ENCODE assay signal across 8 cellular contexts in genomic region chr14:22872833-22873520, GRCh38.
DNase-seq lines count a peak whose midpoint lies in the region; ATAC-seq and TF ChIP-seq lines count a peak whose summit lies in the region.

No MANE protein-coding gene starts in this region.

- no peaks in the 10 kb centered on the region for H3K9me3 ChIP-seq in SU-DHL-6 (ENCODE audit: insufficient read depth, low read length)

- H3K9ac ChIP-seq in SU-DHL-6 (ENCODE audit: low read length) = peak overlapping the region; percentile 76

- no peak overlapping the region for H2AFZ ChIP-seq in SU-DHL-6 (ENCODE audit: low read depth, low read length, severe bottlenecking)

- no peaks in the 10 kb centered on the region for H3K27me3 ChIP-seq in SU-DHL-6 (ENCODE audit: low read length)

- no peaks in the 10 kb centered on the region for H3K9me2 ChIP-seq in SU-DHL-6 (replicated peaks; ENCODE audit: insufficient read depth, low read length)

- no peaks in the 10 kb centered on the region for H4K20me1 ChIP-seq in SU-DHL-6 (ENCODE audit: low read depth, low read length)

- no peaks in the 10 kb centered on the region for H3K36me3 ChIP-seq in SU-DHL-6 (ENCODE audit: low read length)

- peaks cover 12% of the 10 kb centered on the region for H3F3A ChIP-seq in SU-DHL-6 (ENCODE audit: insufficient read depth)

- H3K4me2 ChIP-seq in SU-DHL-6 (ENCODE audit: low read depth, low read length, poor library complexity, severe bottlenecking) = peak overlapping the region; percentile 75

- no peak for TF ChIP-seq CTCF in SU-DHL-6 (IDR thresholded peaks at IDR 0.05; ENCODE audit: insufficient read depth, low read length, poor library complexity, severe bottlenecking)
- no peak for TF ChIP-seq CTCF in fibroblast of mammary gland (conservative IDR thresholded peaks at IDR 0.05; ENCODE audit: control insufficient read depth, insufficient read depth, low read depth, low read length)
- no peak for TF ChIP-seq CTCF in retinal pigment epithelial cell (conservative IDR thresholded peaks at IDR 0.05; ENCODE audit: low read depth, low read length)

- H3K4me3 ChIP-seq in GM08714 (ENCODE audit: low read length) (peak overlapping the region; percentile 87), SU-DHL-6 (ENCODE audit: insufficient read depth, low read length, poor library complexity, severe bottlenecking) (peak overlapping the region; percentile 76), fibroblast of mammary gland (ENCODE audit: control insufficient read depth, low read depth, low read length) (peak overlapping the region; percentile 79), retinal pigment epithelial cell (ENCODE audit: low read length) (peak overlapping the region; percentile 85)

- H3K79me2 ChIP-seq in SU-DHL-6 (ENCODE audit: insufficient read depth, low read length) = peaks cover 7% of the 10 kb centered on the region; the same call in 1 of the 2 replicates

- H3K27ac ChIP-seq in SU-DHL-6 (ENCODE audit: low read depth, low read length) = peak overlapping the region; percentile 88; the same call in 1 of the 2 replicates

- no peak for ATAC-seq in HG02938 (IDR thresholded peaks at IDR 0.05; ENCODE audit: unreplicated experiment)
- ATAC-seq in GM19397 (IDR thresholded peaks at IDR 0.05; ENCODE audit: unreplicated experiment) = no peak

- DNase-seq in fibroblast of mammary gland (ENCODE audit: low read depth) (peak; percentile 21), retinal pigment epithelial cell (ENCODE audit: low read depth) (no peak), NCI-H1092 treated with DMSO at 0.1 percent for 48 hours (lab: John Stamatoyannopoulos, UW) (no peak), GM19240 (ENCODE audit: insufficient read length, low spot score) (no peak)
